35 cellular contexts compared by ENCODE assay signal in the genomic region with DNA sequence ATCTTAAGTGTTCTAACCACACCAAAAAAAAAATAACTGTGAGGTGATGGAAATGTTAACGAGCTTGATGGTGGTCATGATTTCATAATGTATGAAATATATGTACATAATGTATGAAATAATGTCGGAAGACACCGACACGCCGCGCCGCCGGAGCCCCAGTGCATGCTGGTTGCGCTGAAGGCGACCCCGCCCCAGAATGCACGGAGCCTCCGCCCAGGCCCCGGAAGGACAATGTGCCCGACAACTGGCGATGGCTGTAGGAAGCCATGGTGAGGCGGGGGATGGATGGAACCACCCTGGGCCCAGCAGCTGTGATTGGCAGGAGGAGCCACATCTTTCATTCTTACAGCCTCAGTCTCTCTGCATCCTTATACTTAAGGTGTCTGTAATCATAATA. TPM values are rescaled to one million over a fixed set of nuclear protein-coding genes. Genes with fewer than 3 reads are reported as not detected.
"Had no signal": no experiment of that assay in that cellular context is flagged by ENCODE, and none has a peak within 500 bp of the region (broad histone marks: within the 10 kb centered on the region; RNA-seq: fewer than 3 reads in every experiment).

No MANE protein-coding gene starts in this region.

- H3K4me1 ChIP-seq: left lung, lower lobe of right lung, neural progenitor cell, parathyroid adenoma, right atrium auricular region, right lobe of liver, stomach, tibial artery, upper lobe of right lung had no signal

- H3K27me3 ChIP-seq: left lung, neural progenitor cell, neutrophil, right atrium auricular region, right lobe of liver, stomach, tibial artery, upper lobe of right lung had no signal

- H3K4me3 ChIP-seq: left lung, lower lobe of right lung, neural progenitor cell, right atrium auricular region, right lobe of liver, smooth muscle cell, stomach, thoracic aorta, tibial artery, upper lobe of right lung had no signal

- H3K27me3 Mint-ChIP-seq: progenitor cell of endocrine pancreas had no signal

- H3K27ac Mint-ChIP-seq: immature natural killer cell; mesothelial cell of epicardium; naive B cell; natural killer cell; nephron progenitor cell; neural progenitor cell; progenitor cell of endocrine pancreas; stimulated activated naive B cell treated with anti-CD40 and anti-IgM and Interleukin-4, amounts not matched to agents 10 μg/mL and 1 μg/mL and 100 μg/mL, for 72 hours had no signal

- DNase-seq: hypothalamus; immature natural killer cell; kidney; left colon; lower lobe of right lung; mammary epithelial cell; mesendoderm; naive B cell; natural killer cell; nephron progenitor cell; occipital lobe; right lobe of liver; stimulated activated CD4-positive, alpha-beta T cell treated with anti-CD3 and anti-CD28 coated beads, Interleukin-1b, Interleukin-23, amount 100 ng/mL, for 48 hours; stimulated activated CD4-positive, alpha-beta T cell treated with anti-CD3 and anti-CD28 coated beads, Interleukin-4, amount 100 ng/mL, for 1 hour; stimulated activated naive B cell treated with anti-CD40 and anti-IgM and Interleukin-4, amounts not matched to agents 10 μg/mL and 1 μg/mL and 100 μg/mL, for 72 hours; stimulated activated naive CD8-positive, alpha-beta T cell treated with anti-CD3 and anti-CD28 coated beads, Interleukin-15, Interleukin-2, amounts not matched to agents 100 U/mL and 50 U/mL, for 24 hours; stomach; tibial artery; trophoblast cell; upper lobe of right lung had no signal

- H3K36me3 Mint-ChIP-seq: immature natural killer cell; mesothelial cell of epicardium; natural killer cell; neural progenitor cell; stimulated activated naive B cell treated with anti-CD40 and anti-IgM and Interleukin-4, amounts not matched to agents 10 μg/mL and 1 μg/mL and 100 μg/mL, for 72 hours had no signal

- ATAC-seq: left colon; left lung; lower lobe of right lung; natural killer cell; right lobe of liver; stimulated activated naive B cell treated with anti-CD40 and anti-IgM and Interleukin-4, amounts not matched to agents 10 μg/mL and 1 μg/mL and 100 μg/mL, for 72 hours; stimulated activated naive CD8-positive, alpha-beta T cell treated with anti-CD3 and anti-CD28 coated beads, Interleukin-15, Interleukin-2, amounts not matched to agents 100 U/mL and 50 U/mL, for 24 hours; upper lobe of right lung had no signal

- H3K9me3 Mint-ChIP-seq: naive B cell; stimulated activated naive B cell treated with anti-CD40 and anti-IgM and Interleukin-4, amounts not matched to agents 10 μg/mL and 1 μg/mL and 100 μg/mL, for 72 hours had no signal

- H3K4me1 Mint-ChIP-seq: immature natural killer cell, mesothelial cell of epicardium, natural killer cell, nephron progenitor cell, neural progenitor cell had no signal

- H3K27ac ChIP-seq: left lung, lower lobe of right lung, neural progenitor cell, neutrophil, parathyroid adenoma, right atrium auricular region, right lobe of liver, stomach, thoracic aorta, tibial artery, upper lobe of right lung had no signal

- H3K9me3 ChIP-seq: left lung, lower lobe of right lung, neutrophil, right atrium auricular region, right lobe of liver, stomach, thoracic aorta, tibial artery, upper lobe of right lung had no signal

- H3K36me3 ChIP-seq: left lung, lower lobe of right lung, neutrophil, right atrium auricular region, right lobe of liver, stomach, thoracic aorta, tibial artery, upper lobe of right lung had no signal

- H3K4me3 Mint-ChIP-seq: immature natural killer cell; mesothelial cell of epicardium; naive B cell; natural killer cell; nephron progenitor cell; neural progenitor cell; stimulated activated naive B cell treated with anti-CD40 and anti-IgM and Interleukin-4, amounts not matched to agents 10 μg/mL and 1 μg/mL and 100 μg/mL, for 72 hours had no signal

RNA-seq across cellular contexts. Expression of a gene that starts 7.4 kb away (rescaled TPM):
- total RNA-seq: left colon, left lung, liver, lower lobe of right lung, mammary epithelial cell, mesothelial cell of epicardium, natural killer cell, occipital lobe, osteocyte, progenitor cell of endocrine pancreas, pulmonary artery endothelial cell, right atrium auricular region, right lobe of liver, skeletal muscle tissue, smooth muscle cell, stomach, thoracic aorta, upper lobe of right lung had no signal
- polyA plus RNA-seq: immature natural killer cell, liver, mammary epithelial cell, smooth muscle cell, stomach had no signal

RNA-seq across cellular contexts. Expression of a gene that starts 15.5 kb away (rescaled TPM):
- total RNA-seq: kidney, left colon, left lung, liver, lower lobe of right lung, mammary epithelial cell, mesothelial cell of epicardium, mononuclear cell, natural killer cell, occipital lobe, osteocyte, progenitor cell of endocrine pancreas, pulmonary artery endothelial cell, renal cortical epithelial cell, right atrium auricular region, right lobe of liver, skeletal muscle tissue, smooth muscle cell, stomach, thoracic aorta, upper lobe of right lung had no signal
- polyA plus RNA-seq: immature natural killer cell, liver, mammary epithelial cell, smooth muscle cell, stomach had no signal

RNA-seq across cellular contexts. Expression of a gene that starts 27.5 kb away (rescaled TPM):
- total RNA-seq: kidney, left colon, left lung, liver, lower lobe of right lung, mammary epithelial cell, mesothelial cell of epicardium, mononuclear cell, natural killer cell, occipital lobe, osteocyte, progenitor cell of endocrine pancreas, pulmonary artery endothelial cell, right atrium auricular region, right lobe of liver, skeletal muscle tissue, smooth muscle cell, stomach, thoracic aorta, upper lobe of right lung had no signal
- polyA plus RNA-seq: immature natural killer cell, liver, mammary epithelial cell, smooth muscle cell, stomach had no signal

RNA-seq across cellular contexts. Expression of a gene that starts 44.8 kb away (rescaled TPM):
- total RNA-seq: left colon, left lung, liver, lower lobe of right lung, mammary epithelial cell, mesothelial cell of epicardium, natural killer cell, occipital lobe, osteocyte, progenitor cell of endocrine pancreas, pulmonary artery endothelial cell, right atrium auricular region, right lobe of liver, skeletal muscle tissue, smooth muscle cell, stomach, thoracic aorta, upper lobe of right lung had no signal
- polyA plus RNA-seq: immature natural killer cell, liver, mammary epithelial cell, smooth muscle cell, stomach had no signal

RNA-seq across cellular contexts. Expression of a gene that starts 55.0 kb away (rescaled TPM):
- total RNA-seq: left colon, left lung, liver, lower lobe of right lung, mammary epithelial cell, mesothelial cell of epicardium, natural killer cell, occipital lobe, osteocyte, progenitor cell of endocrine pancreas, pulmonary artery endothelial cell, right atrium auricular region, right lobe of liver, skeletal muscle tissue, smooth muscle cell, stomach, thoracic aorta, upper lobe of right lung had no signal
- polyA plus RNA-seq: immature natural killer cell, liver, mammary epithelial cell, smooth muscle cell, stomach had no signal
